Comparison of ENCODE assay signal across 2 cellular contexts in the genomic region with DNA sequence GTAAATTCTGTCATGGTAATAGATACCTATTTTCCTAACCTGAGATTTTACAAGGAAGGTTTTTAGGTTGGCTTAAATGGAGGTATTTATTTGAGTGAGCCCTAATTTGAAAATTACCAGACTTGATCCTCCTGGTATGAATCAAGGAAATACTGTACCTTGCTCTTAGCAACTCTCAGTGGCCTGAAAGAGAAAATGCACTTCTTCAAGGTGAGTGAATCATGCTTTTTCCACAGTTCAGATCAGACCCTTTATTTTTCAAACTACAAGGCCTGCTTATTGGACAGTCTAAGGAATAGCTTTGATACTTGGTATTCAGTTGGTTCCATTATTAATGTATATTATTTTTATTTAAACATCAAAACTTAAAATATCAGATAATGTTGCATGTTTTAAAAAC.
TF ChIP-seq lines count a peak whose summit lies in the region.

No MANE protein-coding gene starts in this region.

TF ChIP-seq in GM23338, 12 proteins besides CTCF, POLR2A, EP300 and RAD21:
- TF ChIP-seq EZH2 (IDR thresholded peaks at IDR 0.05; ENCODE audit: low read depth, unreplicated experiment) (no peak), ZNF114 (CRISPR knock-in tag; IDR thresholded peaks at IDR 0.05) (no peak), ZNF331 (CRISPR knock-in tag; IDR thresholded peaks at IDR 0.05; ENCODE audit: low read depth) (no peak), POLR2AphosphoS5 (IDR thresholded peaks at IDR 0.05; ENCODE audit: low read depth) (no peak), JUNB (IDR thresholded peaks at IDR 0.05; ENCODE audit: unreplicated experiment) (no peak), NANOG (IDR thresholded peaks at IDR 0.05; ENCODE audit: borderline replicate concordance) (no peak), STAT1 (IDR thresholded peaks at IDR 0.05; ENCODE audit: unreplicated experiment) (no peak), EZH2phosphoT487 (IDR thresholded peaks at IDR 0.05; ENCODE audit: unreplicated experiment) (no peak)
- TF ChIP-seq, protein P1, sequence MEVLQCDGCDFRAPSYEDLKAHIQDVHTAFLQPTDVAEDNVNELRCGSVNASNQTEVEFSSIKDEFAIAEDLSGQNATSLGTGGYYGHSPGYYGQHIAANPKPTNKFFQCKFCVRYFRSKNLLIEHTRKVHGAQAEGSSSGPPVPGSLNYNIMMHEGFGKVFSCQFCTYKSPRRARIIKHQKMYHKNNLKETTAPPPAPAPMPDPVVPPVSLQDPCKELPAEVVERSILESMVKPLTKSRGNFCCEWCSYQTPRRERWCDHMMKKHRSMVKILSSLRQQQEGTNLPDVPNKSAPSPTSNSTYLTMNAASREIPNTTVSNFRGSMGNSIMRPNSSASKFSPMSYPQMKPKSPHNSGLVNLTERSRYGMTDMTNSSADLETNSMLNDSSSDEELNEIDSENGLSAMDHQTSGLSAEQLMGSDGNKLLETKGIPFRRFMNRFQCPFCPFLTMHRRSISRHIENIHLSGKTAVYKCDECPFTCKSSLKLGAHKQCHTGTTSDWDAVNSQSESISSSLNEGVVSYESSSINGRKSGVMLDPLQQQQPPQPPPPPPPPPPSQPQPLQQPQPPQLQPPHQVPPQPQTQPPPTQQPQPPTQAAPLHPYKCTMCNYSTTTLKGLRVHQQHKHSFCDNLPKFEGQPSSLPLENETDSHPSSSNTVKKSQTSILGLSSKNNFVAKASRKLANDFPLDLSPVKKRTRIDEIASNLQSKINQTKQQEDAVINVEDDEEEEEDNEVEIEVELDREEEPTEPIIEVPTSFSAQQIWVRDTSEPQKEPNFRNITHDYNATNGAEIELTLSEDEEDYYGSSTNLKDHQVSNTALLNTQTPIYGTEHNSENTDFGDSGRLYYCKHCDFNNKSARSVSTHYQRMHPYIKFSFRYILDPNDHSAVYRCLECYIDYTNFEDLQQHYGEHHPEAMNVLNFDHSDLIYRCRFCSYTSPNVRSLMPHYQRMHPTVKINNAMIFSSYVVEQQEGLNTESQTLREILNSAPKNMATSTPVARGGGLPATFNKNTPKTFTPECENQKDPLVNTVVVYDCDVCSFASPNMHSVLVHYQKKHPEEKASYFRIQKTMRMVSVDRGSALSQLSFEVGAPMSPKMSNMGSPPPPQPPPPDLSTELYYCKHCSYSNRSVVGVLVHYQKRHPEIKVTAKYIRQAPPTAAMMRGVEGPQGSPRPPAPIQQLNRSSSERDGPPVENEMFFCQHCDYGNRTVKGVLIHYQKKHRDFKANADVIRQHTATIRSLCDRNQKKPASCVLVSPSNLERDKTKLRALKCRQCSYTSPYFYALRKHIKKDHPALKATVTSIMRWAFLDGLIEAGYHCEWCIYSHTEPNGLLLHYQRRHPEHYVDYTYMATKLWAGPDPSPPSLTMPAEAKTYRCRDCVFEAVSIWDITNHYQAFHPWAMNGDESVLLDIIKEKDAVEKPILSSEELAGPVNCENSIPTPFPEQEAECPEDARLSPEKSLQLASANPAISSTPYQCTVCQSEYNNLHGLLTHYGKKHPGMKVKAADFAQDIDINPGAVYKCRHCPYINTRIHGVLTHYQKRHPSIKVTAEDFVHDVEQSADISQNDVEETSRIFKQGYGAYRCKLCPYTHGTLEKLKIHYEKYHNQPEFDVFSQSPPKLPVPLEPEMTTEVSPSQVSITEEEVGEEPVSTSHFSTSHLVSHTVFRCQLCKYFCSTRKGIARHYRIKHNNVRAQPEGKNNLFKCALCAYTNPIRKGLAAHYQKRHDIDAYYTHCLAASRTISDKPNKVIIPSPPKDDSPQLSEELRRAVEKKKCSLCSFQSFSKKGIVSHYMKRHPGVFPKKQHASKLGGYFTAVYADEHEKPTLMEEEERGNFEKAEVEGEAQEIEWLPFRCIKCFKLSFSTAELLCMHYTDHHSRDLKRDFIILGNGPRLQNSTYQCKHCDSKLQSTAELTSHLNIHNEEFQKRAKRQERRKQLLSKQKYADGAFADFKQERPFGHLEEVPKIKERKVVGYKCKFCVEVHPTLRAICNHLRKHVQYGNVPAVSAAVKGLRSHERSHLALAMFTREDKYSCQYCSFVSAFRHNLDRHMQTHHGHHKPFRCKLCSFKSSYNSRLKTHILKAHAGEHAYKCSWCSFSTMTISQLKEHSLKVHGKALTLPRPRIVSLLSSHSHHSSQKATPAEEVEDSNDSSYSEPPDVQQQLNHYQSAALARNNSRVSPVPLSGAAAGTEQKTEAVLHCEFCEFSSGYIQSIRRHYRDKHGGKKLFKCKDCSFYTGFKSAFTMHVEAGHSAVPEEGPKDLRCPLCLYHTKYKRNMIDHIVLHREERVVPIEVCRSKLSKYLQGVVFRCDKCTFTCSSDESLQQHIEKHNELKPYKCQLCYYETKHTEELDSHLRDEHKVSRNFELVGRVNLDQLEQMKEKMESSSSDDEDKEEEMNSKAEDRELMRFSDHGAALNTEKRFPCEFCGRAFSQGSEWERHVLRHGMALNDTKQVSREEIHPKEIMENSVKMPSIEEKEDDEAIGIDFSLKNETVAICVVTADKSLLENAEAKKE (CRISPR knock-in tag; IDR thresholded peaks at IDR 0.05) = no peak

TF ChIP-seq in GM12878, 131 proteins besides CTCF, POLR2A, EP300 and RAD21:
- TF ChIP-seq SMC3 (IDR thresholded peaks at IDR 0.05; ENCODE audit: borderline replicate concordance, low read length) = no peak
